Comparison of ENCODE assay signal across 16 cellular contexts in the genomic region with DNA sequence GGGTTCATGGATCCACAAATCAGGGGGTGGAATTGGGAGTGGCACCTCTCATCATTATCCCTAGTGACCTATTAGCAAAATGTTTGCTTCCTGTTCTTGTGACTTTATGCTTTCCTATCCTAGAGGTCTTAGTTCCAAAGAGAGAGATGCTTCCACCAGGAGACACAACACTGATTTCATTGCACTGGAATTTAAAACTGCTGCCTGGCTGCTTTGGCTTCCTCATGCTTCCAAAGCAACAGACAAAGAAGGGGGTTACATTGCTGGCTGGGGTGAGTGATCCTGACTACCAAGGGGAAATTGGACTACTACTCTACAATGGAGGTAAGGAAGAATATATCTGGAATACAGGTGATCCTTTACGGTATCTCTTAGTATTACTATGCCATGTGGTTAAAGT.
DNase-seq lines count a peak whose midpoint lies in the region; ATAC-seq and TF ChIP-seq lines count a peak whose summit lies in the region.
"Had no signal": no experiment of that assay in that cellular context is flagged by ENCODE, and none has a peak within 500 bp of the region (broad histone marks: within the 10 kb centered on the region; RNA-seq: fewer than 3 reads in every experiment).

No MANE protein-coding gene starts in this region.

- no peak overlapping the region for H3K27ac ChIP-seq in gastroesophageal sphincter

- H3K9me3 ChIP-seq in gastroesophageal sphincter (peaks cover 0 to 6% (median 0%) of the 10 kb centered on the region in 3 donors), HAP-1 (no peaks in the 10 kb centered on the region)

- H3K4me1 ChIP-seq in gastroesophageal sphincter (no peaks in the 10 kb centered on the region), HAP-1 (no peaks in the 10 kb centered on the region)

- no peak for TF ChIP-seq CTCF in epithelial cell of proximal tubule (conservative IDR thresholded peaks at IDR 0.05; ENCODE audit: low read depth, low read length)
- no peak for TF ChIP-seq CTCF in gastroesophageal sphincter (IDR thresholded peaks at IDR 0.05)

- DNase-seq in AG20443 (ENCODE audit: low spot score) (peak; percentile 38), NCI-H226 (peak; percentile 6), epithelial cell of proximal tubule (ENCODE audit: low read depth) (peak; percentile 26), myocyte (ENCODE audit: low read depth) (peak; percentile 9), NCI-H1694 treated with DMSO at 0.1 percent for 48 hours (lab: John Stamatoyannopoulos, UW) (no peak), RPMI8226 (no peak), HAP-1 (ENCODE audit: low spot score in 2 of 2) (no peak)
- DNase-seq: CD4-positive, CD25-positive, alpha-beta regulatory T cell; DMS53; KG1; NCI-H1092; NCI-H1694; NCI-H774 had no signal

- H3K4me3 ChIP-seq in epithelial cell of proximal tubule (ENCODE audit: low read depth, low read length) (no peak overlapping the region), gastroesophageal sphincter (no peak overlapping the region), HAP-1 (no peak overlapping the region)
- H3K4me3 ChIP-seq: GM23338 had no signal

- TF ChIP-seq EP300 in gastroesophageal sphincter (IDR thresholded peaks at IDR 0.05): no peak

- H3K36me3 ChIP-seq in gastroesophageal sphincter (no peaks in the 10 kb centered on the region), HAP-1 (replicated peaks) (no peaks in the 10 kb centered on the region)

- no peak for ATAC-seq in gastroesophageal sphincter
- ATAC-seq: GM23338, Right ventricle myocardium inferior had no signal

- no peak for TF ChIP-seq POLR2A in gastroesophageal sphincter (IDR thresholded peaks at IDR 0.05)

- H3K27me3 ChIP-seq in gastroesophageal sphincter (no peaks in the 10 kb centered on the region), HAP-1 (ENCODE audit: low read depth) (no peaks in the 10 kb centered on the region)

- in situ Hi-C loops in HAP-1 (cut with MboI; ENCODE audit: low sequenced_read_pairs): no loop called here

- WGBS in gastroesophageal sphincter (ENCODE audit: low coverage in 1 of 2), 2 donors: 100% methylated on average over 1 of the region's 1 CpG

Comparison
In these comparisons a context has a peak if more than half of its experiments do, and no peak if none do; other contexts are left out.
1. DNase-seq: peak in AG20443 (single experiment), NCI-H226 (single experiment), epithelial cell of proximal tubule (single experiment) and myocyte (single experiment); none in NCI-H1694 treated with DMSO at 0.1 percent for 48 hours (single experiment), RPMI8226 (single experiment) and HAP-1 (0 of 2).